10 cellular contexts compared by ENCODE assay signal in genomic region chr7:74167324-74167723, GRCh38. TPM values are rescaled to one million over a fixed set of nuclear protein-coding genes. Genes with fewer than 3 reads are reported as not detected.
A peak's percentile ranks its signal among the peaks of the same experiment; 100 is the strongest.
DNase-seq lines count a peak whose midpoint lies in the region; ATAC-seq and TF ChIP-seq lines count a peak whose summit lies in the region.
"Not testable (repeated sequence)": the region's sequence is repeated elsewhere in the genome, so short reads cannot be mapped to it uniquely, and the experiment has no call there.
"Had no signal": no experiment of that assay in that cellular context is flagged by ENCODE, and none has a peak within 500 bp of the region (broad histone marks: within the 10 kb centered on the region; RNA-seq: fewer than 3 reads in every experiment).

No MANE protein-coding gene starts in this region.

- H4K20me1 ChIP-seq in BLaER1: not testable (repeated sequence)

- H3K9me3 ChIP-seq in BLaER1; Peyer's patch; colonic mucosa; mucosa of rectum (ENCODE audit: control insufficient read depth in 2 of 2, low read length in 2 of 2); gastrocnemius medialis; transverse colon: not testable (repeated sequence)

- not testable (repeated sequence) for H3K36me3 ChIP-seq in BLaER1; Peyer's patch; colonic mucosa; mucosa of rectum (ENCODE audit: control insufficient read depth in 2 of 2, insufficient read depth in 2 of 2, low read length in 2 of 2); gastrocnemius medialis; transverse colon

- ATAC-seq in Right ventricle myocardium inferior (peak; percentile 36), left ventricle myocardium superior (peak; percentile 66), gastrocnemius medialis (peak; percentile 68 to 78)

- in situ Hi-C loops in gastrocnemius medialis (cut with MboI; ENCODE audit: low sequenced_read_pairs in 4 of 4); transverse colon (cut with MboI; ENCODE audit: low pct_ligation_motif_present in 1 of 4, low pct_unique_long_range_greater_than_20kb in 1 of 4, low sequenced_read_pairs in 3 of 4): not testable (repeated sequence)

- intact Hi-C loops in colonic mucosa (cut with DNase I); Right ventricle myocardium inferior (cut with DNase I); left ventricle myocardium superior (cut with micrococcal nuclease); gastrocnemius medialis (cut with DNase I; ENCODE audit: low total_unique reads); transverse colon (cut with DNase I; ENCODE audit: low total_unique reads): not testable (repeated sequence)

- peak; percentile 57 for TF ChIP-seq EP300 in transverse colon (IDR thresholded peaks at IDR 0.05; ENCODE audit: low read depth)

- not testable (repeated sequence) for H3K4me3 ChIP-seq in BLaER1, Peyer's patch, colonic mucosa, gastrocnemius medialis, transverse colon
- peak overlapping the region in 1 of 2 donors; percentile 26 for H3K4me3 ChIP-seq in mucosa of rectum (ENCODE audit: low read length in 2 of 2)

- not testable (repeated sequence) for TF ChIP-seq CTCF in Peyer's patch (IDR thresholded peaks at IDR 0.05); colonic mucosa (IDR thresholded peaks at IDR 0.05); gastrocnemius medialis (IDR thresholded peaks at IDR 0.05 in 4 of 5, conservative IDR thresholded peaks at IDR 0.05 in 1 of 5); transverse colon (IDR thresholded peaks at IDR 0.05)

- H3K4me2 ChIP-seq in BLaER1: peak overlapping the region; percentile 35; the same call in 1 of the 2 replicates

- WGBS in transverse colon (ENCODE audit: low coverage in 1 of 2), 2 donors: 58% methylated on average over 6 of the region's 6 CpGs; no CpG with 5 or more reads in 1 of the 2 donors

- DNase-seq in Peyer's patch (peak in 2 of 3 donors; percentile 50 to 51), colonic mucosa (peak; percentile 66), transverse colon (peak; percentile 73)
- DNase-seq in Right ventricle myocardium inferior (ENCODE audit: missing footprints); left ventricle myocardium superior; gastrocnemius medialis: not testable (repeated sequence)

- not testable (repeated sequence) for H3K27me3 ChIP-seq in BLaER1; Peyer's patch; colonic mucosa; mucosa of rectum (ENCODE audit: control insufficient read depth in 2 of 2, insufficient read depth in 2 of 2, low read length in 2 of 2); gastrocnemius medialis; transverse colon

- not testable (repeated sequence) for H3K27ac ChIP-seq in BLaER1, Peyer's patch
- H3K27ac ChIP-seq in colonic mucosa (peak overlapping the region; percentile 31), mucosa of rectum (ENCODE audit: low read depth in 2 of 2, low read length in 2 of 2) (peak overlapping the region; percentile 76 to 86), gastrocnemius medialis (peak overlapping the region in 2 of 4 donors; percentile 31 to 33), transverse colon (peak overlapping the region; percentile 71 to 77 (median 74))

- not testable (repeated sequence) for H3K9ac ChIP-seq in BLaER1
- H3K9ac ChIP-seq in colonic mucosa (ENCODE audit: low read depth in 2 of 2, low read length in 2 of 2) (peak overlapping the region in 1 of 2 donors; percentile 55), mucosa of rectum (ENCODE audit: low read depth in 1 of 2, low read length in 2 of 2) (peak overlapping the region in 1 of 2 donors; percentile 43)

- TF ChIP-seq POLR2A in Peyer's patch (IDR thresholded peaks at IDR 0.05); gastrocnemius medialis (IDR thresholded peaks at IDR 0.05); transverse colon (IDR thresholded peaks at IDR 0.05): not testable (repeated sequence)

- H3K4me1 ChIP-seq in BLaER1: peaks cover 10% of the 10 kb centered on the region
- not testable (repeated sequence) for H3K4me1 ChIP-seq in Peyer's patch, colonic mucosa, gastrocnemius medialis
- H3K4me1 ChIP-seq in mucosa of rectum (ENCODE audit: control insufficient read depth in 2 of 2, insufficient read depth in 2 of 2, low read length in 2 of 2): peaks cover 2 to 18% of the 10 kb centered on the region in 2 donors
- peaks cover 0 to 40% (median 18%) of the 10 kb centered on the region in 4 donors for H3K4me1 ChIP-seq in transverse colon

RNA-seq across cellular contexts. Expression of gene EIF4H, which starts 6.8 kb away (rescaled TPM):
- total RNA-seq in Peyer's patch: 100 to 1,000 TPM; 131 to 172 (median 149) TPM
- total RNA-seq in colonic mucosa: 100 to 1,000 TPM; 297 to 302 TPM
- 172 TPM for total RNA-seq in Right ventricle myocardium inferior
- total RNA-seq in left ventricle myocardium superior: 172 TPM
- total RNA-seq in gastrocnemius medialis: 100 to 1,000 TPM; 247 to 430 (median 309) TPM
- total RNA-seq in transverse colon: 100 to 1,000 TPM; 175 to 250 (median 213) TPM

RNA-seq across cellular contexts. Expression of gene LAT2, which starts 42.5 kb away (rescaled TPM):
- total RNA-seq in Peyer's patch: 10 to 100 TPM in 1 of 4 donors, 1 to 10 TPM in 3; 1.1 to 16.5 (median 4.8) TPM
- 1 to 10 TPM; 3.5 to 4.0 TPM for total RNA-seq in colonic mucosa
- total RNA-seq in Right ventricle myocardium inferior: 3.4 TPM
- 2.7 TPM for total RNA-seq in left ventricle myocardium superior
- 1 to 10 TPM; 2.1 to 5.3 (median 3.0) TPM for total RNA-seq in gastrocnemius medialis
- 10 to 100 TPM in 1 of 4 donors, 1 to 10 TPM in 1, not detected in 2; 2.3 to 12.7 TPM for total RNA-seq in transverse colon
- total RNA-seq: GM23338, H4 had no signal
